Comparison of ENCODE assay signal across 1 cellular context in the genomic region with DNA sequence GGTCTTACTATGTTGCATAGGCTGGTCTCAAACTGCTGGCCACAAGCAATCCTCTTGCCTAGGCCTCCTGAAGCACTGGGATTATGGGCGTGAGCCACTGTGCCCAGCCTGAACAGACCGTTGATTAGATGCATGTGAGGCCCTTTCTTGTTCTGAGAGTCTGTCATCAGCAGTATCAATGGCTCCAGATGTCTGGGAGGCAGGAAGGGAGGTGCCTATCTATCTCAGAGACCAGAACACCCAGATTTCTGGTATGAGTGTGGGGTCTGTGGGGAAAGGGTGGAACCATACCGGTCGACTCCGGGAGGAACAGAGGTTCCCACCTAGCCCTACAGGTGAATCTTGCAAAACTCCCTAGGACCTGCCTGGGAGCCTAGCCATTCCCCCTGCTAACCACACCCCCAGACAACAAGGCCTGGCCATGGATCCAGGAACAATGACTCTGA.
A peak's percentile ranks its signal among the peaks of the same experiment; 100 is the strongest.
TF ChIP-seq lines count a peak whose summit lies in the region.

No MANE protein-coding gene starts in this region.

TF ChIP-seq in K562, 482 proteins besides CTCF, POLR2A, EP300 and RAD21 (continued from another document and continues in another):
- TF ChIP-seq MCM5 (IDR thresholded peaks at IDR 0.05; ENCODE audit: low read depth) (no peak), TEAD1 (CRISPR knock-in tag; IDR thresholded peaks at IDR 0.05) (no peak), SAFB2 (IDR thresholded peaks at IDR 0.05; ENCODE audit: borderline replicate concordance, low read depth, low read length, severe bottlenecking) (no peak), MAFK (IDR thresholded peaks at IDR 0.05; ENCODE audit: low read length) (no peak), HIVEP1 (CRISPR knock-in tag; IDR thresholded peaks at IDR 0.05) (no peak), NR2F6 (CRISPR knock-in tag; IDR thresholded peaks at IDR 0.05) (no peak), TCF7 (IDR thresholded peaks at IDR 0.05; ENCODE audit: borderline replicate concordance) (peak; percentile 59; the same call in 1 of the 2 replicates), ZNF75A (CRISPR knock-in tag; IDR thresholded peaks at IDR 0.05) (no peak), RBM17 (IDR thresholded peaks at IDR 0.05; ENCODE audit: borderline replicate concordance, low read depth, low read length) (no peak), ZNF232 (CRISPR knock-in tag; IDR thresholded peaks at IDR 0.05) (no peak), PYGO2 (tag; IDR thresholded peaks at IDR 0.05) (no peak), MXI1 (IDR thresholded peaks at IDR 0.05; ENCODE audit: low read depth, low read length) (no peak), CREB1 (IDR thresholded peaks at IDR 0.05) (peak; percentile 59; the same call in 1 of the 2 replicates), CREB1 (CRISPR knock-in tag; IDR thresholded peaks at IDR 0.05) (no peak), IFI16 (CRISPR knock-in tag; IDR thresholded peaks at IDR 0.05) (no peak), CBX5 (IDR thresholded peaks at IDR 0.05; ENCODE audit: borderline replicate concordance, low read depth) (no peak), POLR3G (IDR thresholded peaks at IDR 0.05; ENCODE audit: extremely low read depth, insufficient read length, insufficient replicate concordance) (no peak), NCOR1 (IDR thresholded peaks at IDR 0.05) (peak; percentile 95), ARID1B (IDR thresholded peaks at IDR 0.05) (peak; percentile 95), ZBTB17 (CRISPR knock-in tag; IDR thresholded peaks at IDR 0.05) (peak; percentile 45; the same call in 1 of the 2 replicates), SREBF1 (IDR thresholded peaks at IDR 0.05; ENCODE audit: borderline replicate concordance, low read depth, low read length) (no peak), ZNF644 (tag; IDR thresholded peaks at IDR 0.05; ENCODE audit: low read depth) (no peak), ADNP (tag; IDR thresholded peaks at IDR 0.05) (no peak), CREM (IDR thresholded peaks at IDR 0.05; ENCODE audit: low read depth) (peak; percentile 68), NONO (IDR thresholded peaks at IDR 0.05; ENCODE audit: low read depth in 2 of 2, low read length in 1 of 2) (no peak), SETDB1 (IDR thresholded peaks at IDR 0.05; ENCODE audit: low read length) (no peak), NFIX (CRISPR knock-in tag; IDR thresholded peaks at IDR 0.05; ENCODE audit: low read depth) (no peak)
- TF ChIP-seq, protein P1, sequence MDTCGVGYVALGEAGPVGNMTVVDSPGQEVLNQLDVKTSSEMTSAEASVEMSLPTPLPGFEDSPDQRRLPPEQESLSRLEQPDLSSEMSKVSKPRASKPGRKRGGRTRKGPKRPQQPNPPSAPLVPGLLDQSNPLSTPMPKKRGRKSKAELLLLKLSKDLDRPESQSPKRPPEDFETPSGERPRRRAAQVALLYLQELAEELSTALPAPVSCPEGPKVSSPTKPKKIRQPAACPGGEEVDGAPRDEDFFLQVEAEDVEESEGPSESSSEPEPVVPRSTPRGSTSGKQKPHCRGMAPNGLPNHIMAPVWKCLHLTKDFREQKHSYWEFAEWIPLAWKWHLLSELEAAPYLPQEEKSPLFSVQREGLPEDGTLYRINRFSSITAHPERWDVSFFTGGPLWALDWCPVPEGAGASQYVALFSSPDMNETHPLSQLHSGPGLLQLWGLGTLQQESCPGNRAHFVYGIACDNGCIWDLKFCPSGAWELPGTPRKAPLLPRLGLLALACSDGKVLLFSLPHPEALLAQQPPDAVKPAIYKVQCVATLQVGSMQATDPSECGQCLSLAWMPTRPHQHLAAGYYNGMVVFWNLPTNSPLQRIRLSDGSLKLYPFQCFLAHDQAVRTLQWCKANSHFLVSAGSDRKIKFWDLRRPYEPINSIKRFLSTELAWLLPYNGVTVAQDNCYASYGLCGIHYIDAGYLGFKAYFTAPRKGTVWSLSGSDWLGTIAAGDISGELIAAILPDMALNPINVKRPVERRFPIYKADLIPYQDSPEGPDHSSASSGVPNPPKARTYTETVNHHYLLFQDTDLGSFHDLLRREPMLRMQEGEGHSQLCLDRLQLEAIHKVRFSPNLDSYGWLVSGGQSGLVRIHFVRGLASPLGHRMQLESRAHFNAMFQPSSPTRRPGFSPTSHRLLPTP (IDR thresholded peaks at IDR 0.05; ENCODE audit: borderline replicate concordance, extremely low read depth, insufficient read length), result no peak
- TF ChIP-seq, protein P2, sequence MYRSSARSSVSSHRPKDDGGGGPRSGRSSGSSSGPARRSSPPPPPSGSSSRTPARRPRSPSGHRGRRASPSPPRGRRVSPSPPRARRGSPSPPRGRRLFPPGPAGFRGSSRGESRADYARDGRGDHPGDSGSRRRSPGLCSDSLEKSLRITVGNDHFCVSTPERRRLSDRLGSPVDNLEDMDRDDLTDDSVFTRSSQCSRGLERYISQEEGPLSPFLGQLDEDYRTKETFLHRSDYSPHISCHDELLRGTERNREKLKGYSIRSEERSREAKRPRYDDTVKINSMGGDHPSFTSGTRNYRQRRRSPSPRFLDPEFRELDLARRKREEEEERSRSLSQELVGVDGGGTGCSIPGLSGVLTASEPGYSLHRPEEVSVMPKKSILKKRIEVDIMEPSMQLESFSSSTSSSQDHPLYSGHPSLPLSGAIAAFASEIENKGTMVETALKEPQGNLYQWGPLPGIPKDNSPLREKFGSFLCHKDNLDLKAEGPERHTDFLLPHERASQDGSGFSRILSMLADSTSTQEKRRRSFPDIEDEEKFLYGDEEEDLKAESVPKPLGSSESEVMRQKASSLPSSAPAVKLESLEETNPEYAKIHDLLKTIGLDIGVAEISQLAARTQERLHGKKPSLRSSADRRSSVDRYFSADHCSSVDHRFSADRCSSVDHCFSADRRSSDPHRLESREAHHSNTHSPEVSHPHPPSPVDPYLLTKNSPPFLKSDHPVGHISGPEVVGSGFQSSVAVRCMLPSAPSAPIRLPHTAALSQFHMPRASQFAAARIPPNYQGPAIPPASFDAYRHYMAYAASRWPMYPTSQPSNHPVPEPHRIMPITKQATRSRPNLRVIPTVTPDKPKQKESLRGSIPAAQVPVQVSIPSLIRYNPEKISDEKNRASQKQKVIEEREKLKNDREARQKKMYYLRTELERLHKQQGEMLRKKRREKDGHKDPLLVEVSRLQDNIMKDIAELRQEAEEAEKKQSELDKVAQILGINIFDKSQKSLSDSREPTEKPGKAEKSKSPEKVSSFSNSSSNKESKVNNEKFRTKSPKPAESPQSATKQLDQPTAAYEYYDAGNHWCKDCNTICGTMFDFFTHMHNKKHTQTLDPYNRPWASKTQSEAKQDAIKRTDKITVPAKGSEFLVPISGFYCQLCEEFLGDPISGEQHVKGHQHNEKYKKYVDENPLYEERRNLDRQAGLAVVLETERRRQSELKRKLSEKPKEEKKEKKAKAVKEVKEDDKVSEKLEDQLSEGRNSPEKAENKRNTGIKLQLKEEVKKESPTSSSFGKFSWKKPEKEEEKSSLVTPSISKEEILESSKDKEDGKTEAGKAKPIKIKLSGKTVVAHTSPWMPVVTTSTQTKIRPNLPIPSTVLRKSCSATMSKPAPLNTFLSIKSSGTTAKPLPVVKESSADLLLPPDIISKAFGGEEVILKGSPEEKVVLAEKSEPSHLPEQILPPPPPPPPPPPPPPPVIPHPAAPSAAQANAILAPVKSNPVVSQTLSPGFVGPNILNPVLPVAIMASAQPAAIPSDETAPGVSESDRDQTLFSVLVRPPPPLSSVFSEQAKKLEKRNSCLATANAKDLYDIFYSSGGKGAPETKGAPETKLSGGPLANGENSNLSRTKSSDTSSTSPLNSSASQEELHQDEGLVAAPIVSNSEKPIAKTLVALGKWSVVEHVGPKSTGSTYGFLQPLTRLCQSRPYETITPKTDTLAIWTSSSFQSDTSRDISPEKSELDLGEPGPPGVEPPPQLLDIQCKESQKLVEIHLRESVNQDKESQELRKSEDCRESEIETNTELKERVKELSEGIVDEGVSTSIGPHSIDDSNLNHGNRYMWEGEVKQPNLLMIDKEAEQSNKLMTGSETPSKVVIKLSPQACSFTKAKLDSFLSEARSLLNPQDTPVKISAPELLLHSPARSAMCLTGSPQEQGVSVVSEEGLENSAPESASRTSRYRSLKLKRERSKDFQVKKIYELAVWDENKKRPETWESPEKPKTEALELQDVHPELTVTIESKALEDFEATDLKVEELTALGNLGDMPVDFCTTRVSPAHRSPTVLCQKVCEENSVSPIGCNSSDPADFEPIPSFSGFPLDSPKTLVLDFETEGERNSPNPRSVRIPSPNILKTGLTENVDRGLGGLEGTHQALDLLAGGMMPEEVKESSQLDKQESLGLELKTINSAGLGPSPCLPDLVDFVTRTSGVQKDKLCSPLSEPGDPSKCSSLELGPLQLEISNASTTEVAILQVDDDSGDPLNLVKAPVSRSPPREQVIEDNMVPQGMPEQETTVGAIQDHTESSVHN (IDR thresholded peaks at IDR 0.05; ENCODE audit: borderline replicate concordance in 1 of 2, low read depth in 1 of 2), result no peak
- TF ChIP-seq, protein P3, sequence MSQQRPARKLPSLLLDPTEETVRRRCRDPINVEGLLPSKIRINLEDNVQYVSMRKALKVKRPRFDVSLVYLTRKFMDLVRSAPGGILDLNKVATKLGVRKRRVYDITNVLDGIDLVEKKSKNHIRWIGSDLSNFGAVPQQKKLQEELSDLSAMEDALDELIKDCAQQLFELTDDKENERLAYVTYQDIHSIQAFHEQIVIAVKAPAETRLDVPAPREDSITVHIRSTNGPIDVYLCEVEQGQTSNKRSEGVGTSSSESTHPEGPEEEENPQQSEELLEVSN (IDR thresholded peaks at IDR 0.05; ENCODE audit: borderline replicate concordance in 1 of 2, extremely low read depth in 1 of 2, insufficient read depth in 1 of 2, insufficient read length in 1 of 2, low read depth in 1 of 2, low read length in 1 of 2, poor library complexity in 1 of 2, severe bottlenecking in 1 of 2), result no peak
- TF ChIP-seq, protein P4, sequence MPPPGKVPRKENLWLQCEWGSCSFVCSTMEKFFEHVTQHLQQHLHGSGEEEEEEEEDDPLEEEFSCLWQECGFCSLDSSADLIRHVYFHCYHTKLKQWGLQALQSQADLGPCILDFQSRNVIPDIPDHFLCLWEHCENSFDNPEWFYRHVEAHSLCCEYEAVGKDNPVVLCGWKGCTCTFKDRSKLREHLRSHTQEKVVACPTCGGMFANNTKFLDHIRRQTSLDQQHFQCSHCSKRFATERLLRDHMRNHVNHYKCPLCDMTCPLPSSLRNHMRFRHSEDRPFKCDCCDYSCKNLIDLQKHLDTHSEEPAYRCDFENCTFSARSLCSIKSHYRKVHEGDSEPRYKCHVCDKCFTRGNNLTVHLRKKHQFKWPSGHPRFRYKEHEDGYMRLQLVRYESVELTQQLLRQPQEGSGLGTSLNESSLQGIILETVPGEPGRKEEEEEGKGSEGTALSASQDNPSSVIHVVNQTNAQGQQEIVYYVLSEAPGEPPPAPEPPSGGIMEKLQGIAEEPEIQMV (tag; conservative IDR thresholded peaks at IDR 0.05; ENCODE audit: low read depth), result no peak
- TF ChIP-seq, protein P5, sequence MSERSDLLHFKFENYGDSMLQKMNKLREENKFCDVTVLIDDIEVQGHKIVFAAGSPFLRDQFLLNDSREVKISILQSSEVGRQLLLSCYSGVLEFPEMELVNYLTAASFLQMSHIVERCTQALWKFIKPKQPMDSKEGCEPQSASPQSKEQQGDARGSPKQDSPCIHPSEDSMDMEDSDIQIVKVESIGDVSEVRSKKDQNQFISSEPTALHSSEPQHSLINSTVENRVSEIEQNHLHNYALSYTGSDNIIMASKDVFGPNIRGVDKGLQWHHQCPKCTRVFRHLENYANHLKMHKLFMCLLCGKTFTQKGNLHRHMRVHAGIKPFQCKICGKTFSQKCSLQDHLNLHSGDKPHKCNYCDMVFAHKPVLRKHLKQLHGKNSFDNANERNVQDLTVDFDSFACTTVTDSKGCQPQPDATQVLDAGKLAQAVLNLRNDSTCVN (CRISPR knock-in tag; IDR thresholded peaks at IDR 0.05), result no peak
- TF ChIP-seq, protein P6, sequence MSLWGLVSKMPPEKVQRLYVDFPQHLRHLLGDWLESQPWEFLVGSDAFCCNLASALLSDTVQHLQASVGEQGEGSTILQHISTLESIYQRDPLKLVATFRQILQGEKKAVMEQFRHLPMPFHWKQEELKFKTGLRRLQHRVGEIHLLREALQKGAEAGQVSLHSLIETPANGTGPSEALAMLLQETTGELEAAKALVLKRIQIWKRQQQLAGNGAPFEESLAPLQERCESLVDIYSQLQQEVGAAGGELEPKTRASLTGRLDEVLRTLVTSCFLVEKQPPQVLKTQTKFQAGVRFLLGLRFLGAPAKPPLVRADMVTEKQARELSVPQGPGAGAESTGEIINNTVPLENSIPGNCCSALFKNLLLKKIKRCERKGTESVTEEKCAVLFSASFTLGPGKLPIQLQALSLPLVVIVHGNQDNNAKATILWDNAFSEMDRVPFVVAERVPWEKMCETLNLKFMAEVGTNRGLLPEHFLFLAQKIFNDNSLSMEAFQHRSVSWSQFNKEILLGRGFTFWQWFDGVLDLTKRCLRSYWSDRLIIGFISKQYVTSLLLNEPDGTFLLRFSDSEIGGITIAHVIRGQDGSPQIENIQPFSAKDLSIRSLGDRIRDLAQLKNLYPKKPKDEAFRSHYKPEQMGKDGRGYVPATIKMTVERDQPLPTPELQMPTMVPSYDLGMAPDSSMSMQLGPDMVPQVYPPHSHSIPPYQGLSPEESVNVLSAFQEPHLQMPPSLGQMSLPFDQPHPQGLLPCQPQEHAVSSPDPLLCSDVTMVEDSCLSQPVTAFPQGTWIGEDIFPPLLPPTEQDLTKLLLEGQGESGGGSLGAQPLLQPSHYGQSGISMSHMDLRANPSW (CRISPR knock-in tag; IDR thresholded peaks at IDR 0.05), result no peak
- TF ChIP-seq, protein P7, sequence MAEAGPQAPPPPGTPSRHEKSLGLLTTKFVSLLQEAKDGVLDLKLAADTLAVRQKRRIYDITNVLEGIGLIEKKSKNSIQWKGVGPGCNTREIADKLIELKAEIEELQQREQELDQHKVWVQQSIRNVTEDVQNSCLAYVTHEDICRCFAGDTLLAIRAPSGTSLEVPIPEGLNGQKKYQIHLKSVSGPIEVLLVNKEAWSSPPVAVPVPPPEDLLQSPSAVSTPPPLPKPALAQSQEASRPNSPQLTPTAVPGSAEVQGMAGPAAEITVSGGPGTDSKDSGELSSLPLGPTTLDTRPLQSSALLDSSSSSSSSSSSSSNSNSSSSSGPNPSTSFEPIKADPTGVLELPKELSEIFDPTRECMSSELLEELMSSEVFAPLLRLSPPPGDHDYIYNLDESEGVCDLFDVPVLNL (CRISPR knock-in tag; IDR thresholded peaks at IDR 0.05; ENCODE audit: low read depth), result no peak
- TF ChIP-seq, protein P8, sequence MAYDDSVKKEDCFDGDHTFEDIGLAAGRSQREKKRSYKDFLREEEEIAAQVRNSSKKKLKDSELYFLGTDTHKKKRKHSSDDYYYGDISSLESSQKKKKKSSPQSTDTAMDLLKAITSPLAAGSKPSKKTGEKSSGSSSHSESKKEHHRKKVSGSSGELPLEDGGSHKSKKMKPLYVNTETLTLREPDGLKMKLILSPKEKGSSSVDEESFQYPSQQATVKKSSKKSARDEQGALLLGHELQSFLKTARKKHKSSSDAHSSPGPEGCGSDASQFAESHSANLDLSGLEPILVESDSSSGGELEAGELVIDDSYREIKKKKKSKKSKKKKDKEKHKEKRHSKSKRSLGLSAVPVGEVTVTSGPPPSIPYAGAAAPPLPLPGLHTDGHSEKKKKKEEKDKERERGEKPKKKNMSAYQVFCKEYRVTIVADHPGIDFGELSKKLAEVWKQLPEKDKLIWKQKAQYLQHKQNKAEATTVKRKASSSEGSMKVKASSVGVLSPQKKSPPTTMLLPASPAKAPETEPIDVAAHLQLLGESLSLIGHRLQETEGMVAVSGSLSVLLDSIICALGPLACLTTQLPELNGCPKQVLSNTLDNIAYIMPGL (CRISPR knock-in tag; IDR thresholded peaks at IDR 0.05), result no peak
